Comparison of ENCODE assay signal across 1 cellular context in genomic region chr12:116504438-116504837, GRCh38.
A peak's percentile ranks its signal among the peaks of the same experiment; 100 is the strongest.
TF ChIP-seq lines count a peak whose summit lies in the region.

No MANE protein-coding gene starts in this region.

TF ChIP-seq in HepG2, 621 proteins besides CTCF, POLR2A, EP300 and RAD21:
- TF ChIP-seq HES4 (CRISPR knock-in tag; IDR thresholded peaks at IDR 0.05; ENCODE audit: borderline replicate concordance) (no peak), ZNF121 (CRISPR knock-in tag; IDR thresholded peaks at IDR 0.05) (peak; percentile 62; the same call in 1 of the 2 replicates), PATZ1 (CRISPR knock-in tag; IDR thresholded peaks at IDR 0.05) (no peak), NFE2L2 (IDR thresholded peaks at IDR 0.05; ENCODE audit: low read length) (no peak), ZNF704 (CRISPR knock-in tag; IDR thresholded peaks at IDR 0.05; ENCODE audit: borderline replicate concordance) (no peak), NR2F6 (IDR thresholded peaks at IDR 0.05) (peak; percentile 61), NR2F6 (CRISPR knock-in tag; IDR thresholded peaks at IDR 0.05) (peak; percentile 67), PBX3 (CRISPR knock-in tag; IDR thresholded peaks at IDR 0.05; ENCODE audit: borderline replicate concordance) (no peak), ZNF354B (CRISPR knock-in tag; IDR thresholded peaks at IDR 0.05) (no peak), PAX8 (CRISPR knock-in tag; IDR thresholded peaks at IDR 0.05; ENCODE audit: borderline replicate concordance) (no peak), TBL1XR1 (IDR thresholded peaks at IDR 0.05; ENCODE audit: borderline replicate concordance, low read length, partially characterized antibody) (no peak), ZNF782 (CRISPR knock-in tag; IDR thresholded peaks at IDR 0.05; ENCODE audit: borderline replicate concordance) (no peak), BRCA1 (CRISPR knock-in tag; IDR thresholded peaks at IDR 0.05) (no peak)
TF ChIP-seq in HepG2: peak in this region for 2.
